13 cellular contexts compared by ENCODE assay signal in genomic region chr1:28173980-28174297, GRCh38. TPM values are rescaled to one million over a fixed set of nuclear protein-coding genes. Genes with fewer than 3 reads are reported as not detected.
DNase-seq lines count a peak whose midpoint lies in the region; ATAC-seq and TF ChIP-seq lines count a peak whose summit lies in the region.
"Had no signal": no experiment of that assay in that cellular context is flagged by ENCODE, and none has a peak within 500 bp of the region (broad histone marks: within the 10 kb centered on the region; RNA-seq: fewer than 3 reads in every experiment).

No MANE protein-coding gene starts in this region.

- no peaks in the 10 kb centered on the region for H3K9me3 ChIP-seq in heart right ventricle
- no peaks in the 10 kb centered on the region for H3K9me3 ChIP-seq in upper lobe of right lung

- H3K9me3 Mint-ChIP-seq in dendritic cell treated with granulocyte-macrophage colony-stimulating factor and Interleukin-4, amounts not matched to agents 40 ng/mL and 50 ng/mL, for 4 days, result no peaks in the 10 kb centered on the region
- no peaks in the 10 kb centered on the region for H3K9me3 Mint-ChIP-seq in mesothelial cell of epicardium
- H3K9me3 Mint-ChIP-seq: activated CD4-positive, alpha-beta T cell treated with anti-CD3 and anti-CD28 coated beads, Interleukin-2, amount 10 ng/mL, durations not matched to agents 7 days and 5 days; type B pancreatic cell had no signal

- peaks cover 0 to 65% (median 17%) of the 10 kb centered on the region in 9 donors for H3K4me1 ChIP-seq in heart right ventricle
- H3K4me1 ChIP-seq in upper lobe of right lung, result peaks cover 29% of the 10 kb centered on the region

- DNase-seq in heart right ventricle, result no peak
- DNase-seq in cardiac septum (ENCODE audit: low spot score), result no peak
- no peak for DNase-seq in mesothelial cell of epicardium (ENCODE audit: low spot score in 2 of 2, unreplicated experiment in 2 of 2)
- DNase-seq in upper lobe of right lung, result no peak
- DNase-seq in SK-N-DZ (ENCODE audit: low spot score), result no peak
- no peak for DNase-seq in NOMO-1 (lab: John Stamatoyannopoulos, UW; ENCODE audit: unreplicated experiment in 2 of 2)
- no peak for DNase-seq in omental fat pad (ENCODE audit: low spot score)
- DNase-seq: activated CD4-positive, alpha-beta T cell treated with anti-CD3 and anti-CD28 coated beads, Interleukin-2, amount 10 ng/mL, durations not matched to agents 7 days and 5 days; foreskin melanocyte; NCI-H2171; RPMI8226 had no signal

- TF ChIP-seq CTCF in heart right ventricle (IDR thresholded peaks at IDR 0.05) (no peak), mesothelial cell of epicardium (IDR thresholded peaks at IDR 0.05; ENCODE audit: unreplicated experiment) (no peak), upper lobe of right lung (IDR thresholded peaks at IDR 0.05) (no peak), omental fat pad (IDR thresholded peaks at IDR 0.05) (no peak)

- ATAC-seq in heart right ventricle (peak in 3 of 8 donors; percentile 33 to 45 (median 43)), upper lobe of right lung (no peak), omental fat pad (ENCODE audit: low FRiP score) (no peak)

- H3K27me3 Mint-ChIP-seq in dendritic cell treated with granulocyte-macrophage colony-stimulating factor and Interleukin-4, amounts not matched to agents 40 ng/mL and 50 ng/mL, for 4 days, result no peaks in the 10 kb centered on the region
- no peaks in the 10 kb centered on the region for H3K27me3 Mint-ChIP-seq in mesothelial cell of epicardium (ENCODE audit: low read depth)

- peaks cover 78% of the 10 kb centered on the region for H3K36me3 Mint-ChIP-seq in dendritic cell treated with granulocyte-macrophage colony-stimulating factor and Interleukin-4, amounts not matched to agents 40 ng/mL and 50 ng/mL, for 4 days (ENCODE audit: low read depth)
- no peaks in the 10 kb centered on the region for H3K36me3 Mint-ChIP-seq in mesothelial cell of epicardium
- H3K36me3 Mint-ChIP-seq: type B pancreatic cell had no signal

- intact Hi-C loops in heart right ventricle (cut with DNase I), result loop anchor here in 1 of 10 donors (10.0 kb wide), 1 partner anchor 59 kb away; no protein-coding TSS in a partner anchor
- intact Hi-C loops in cardiac septum (cut with DNase I), result no loop called here
- intact Hi-C loops in dendritic cell treated with granulocyte-macrophage colony-stimulating factor and Interleukin-4, amounts not matched to agents 40 ng/mL and 50 ng/mL, for 4 days (cut with micrococcal nuclease), result loop anchor here (1.0 to 10.0 kb wide), 5 partner anchors 37 to 309 kb away; partner anchors contain the start of genes ATP5IF1 and DNAJC8
- intact Hi-C loops in upper lobe of right lung (cut with DNase I), result no loop called here

- H3K4me3 Mint-ChIP-seq in dendritic cell treated with granulocyte-macrophage colony-stimulating factor and Interleukin-4, amounts not matched to agents 40 ng/mL and 50 ng/mL, for 4 days, result peak overlapping the region; percentile 88
- H3K4me3 Mint-ChIP-seq in mesothelial cell of epicardium, result no peak overlapping the region
- H3K4me3 Mint-ChIP-seq: activated CD4-positive, alpha-beta T cell treated with anti-CD3 and anti-CD28 coated beads, Interleukin-2, amount 10 ng/mL, durations not matched to agents 7 days and 5 days; type B pancreatic cell had no signal

- H3K27ac ChIP-seq in heart right ventricle, result peak overlapping the region in 6 of 10 donors; percentile 18 to 90 (median 33)
- H3K27ac ChIP-seq in upper lobe of right lung, result peak overlapping the region; percentile 80

- H3K27ac Mint-ChIP-seq in dendritic cell treated with granulocyte-macrophage colony-stimulating factor and Interleukin-4, amounts not matched to agents 40 ng/mL and 50 ng/mL, for 4 days, result peak overlapping the region; percentile 91
- peak overlapping the region; percentile 72 for H3K27ac Mint-ChIP-seq in mesothelial cell of epicardium
- H3K27ac Mint-ChIP-seq: activated CD4-positive, alpha-beta T cell treated with anti-CD3 and anti-CD28 coated beads, Interleukin-2, amount 10 ng/mL, durations not matched to agents 7 days and 5 days; type B pancreatic cell had no signal

- peaks cover 0 to 10% (median 0%) of the 10 kb centered on the region in 9 donors for H3K36me3 ChIP-seq in heart right ventricle
- no peaks in the 10 kb centered on the region for H3K36me3 ChIP-seq in upper lobe of right lung

- H3K4me3 ChIP-seq in heart right ventricle, result peak overlapping the region in 5 of 10 donors; percentile 1 to 54 (median 11)
- peak overlapping the region; percentile 35 for H3K4me3 ChIP-seq in upper lobe of right lung

- 57 to 62% methylated on average over 5 of the region's 5 CpGs for WGBS in heart right ventricle, 2 donors

- H3K4me1 Mint-ChIP-seq in dendritic cell treated with granulocyte-macrophage colony-stimulating factor and Interleukin-4, amounts not matched to agents 40 ng/mL and 50 ng/mL, for 4 days (ENCODE audit: low read depth), result peaks cover 77% of the 10 kb centered on the region
- H3K4me1 Mint-ChIP-seq in mesothelial cell of epicardium, result peaks cover 13% of the 10 kb centered on the region

- H3K27me3 ChIP-seq in heart right ventricle, result no peaks in the 10 kb centered on the region
- H3K27me3 ChIP-seq in upper lobe of right lung, result no peaks in the 10 kb centered on the region

RNA-seq across cellular contexts. Expression of gene PTAFR, which starts 2.6 kb away (rescaled TPM):
- 10 to 100 TPM in 1 of 10 donors, 1 to 10 TPM in 5, under 1 TPM in 4; 0.76 to 13.4 (median 1.4) TPM for total RNA-seq in heart right ventricle
- 1 to 10 TPM in 1 of 2 donors, under 1 TPM in 1; 0.73 to 1.6 TPM for polyA plus RNA-seq in heart right ventricle
- total RNA-seq in cardiac septum, result 2.2 TPM
- 0.18 to 0.43 TPM (median 0.18 TPM) in 3 replicates for total RNA-seq in mesothelial cell of epicardium
- total RNA-seq in upper lobe of right lung, result 31.6 TPM
- polyA plus RNA-seq in SK-N-DZ (2014; cell fraction: cytosol; rRNA removed), result 0.05 and 0.97 TPM in 2 replicates
- polyA plus RNA-seq in SK-N-DZ (2014; cell fraction: nucleus; rRNA removed), result 0.31 TPM in 1 of 2 replicates, not detected in the other
- 10 to 100 TPM in 3 of 4 donors, 1 to 10 TPM in 1; 8.2 to 28.3 (median 19.0) TPM for total RNA-seq in omental fat pad

RNA-seq across cellular contexts. Expression of gene DNAJC8, which starts 58.9 kb away (rescaled TPM):
- total RNA-seq in heart right ventricle (10 to 100 TPM; 53.9 to 64.5 (median 58.0) TPM), cardiac septum (54.1 TPM), mesothelial cell of epicardium (79.7 to 84.1 TPM (median 81.4 TPM) in 3 replicates), upper lobe of right lung (65.4 TPM), omental fat pad (10 to 100 TPM; 48.3 to 72.2 (median 64.1) TPM)
- polyA plus RNA-seq in heart right ventricle, result 10 to 100 TPM; 39.7 to 74.0 TPM
- polyA plus RNA-seq in SK-N-DZ (2014; cell fraction: cytosol; rRNA removed), result 97.1 and 122 TPM in 2 replicates
- 91.4 and 99.0 TPM in 2 replicates for polyA plus RNA-seq in SK-N-DZ (2014; cell fraction: nucleus; rRNA removed)
